In genomic region chr12:20646239-20646827, GRCh38 we compare ENCODE assay signal across 9 cellular contexts. TPM values are rescaled to one million over a fixed set of nuclear protein-coding genes. Genes with fewer than 3 reads are reported as not detected.
DNase-seq lines count a peak whose midpoint lies in the region; ATAC-seq and TF ChIP-seq lines count a peak whose summit lies in the region.
"Had no signal": no experiment of that assay in that cellular context is flagged by ENCODE, and none has a peak within 500 bp of the region (broad histone marks: within the 10 kb centered on the region; RNA-seq: fewer than 3 reads in every experiment).

No MANE protein-coding gene starts in this region.

- no peak overlapping the region for H3K4me3 ChIP-seq in lower leg skin (ENCODE audit: low read depth, poor library complexity, severe bottlenecking)

- intact Hi-C loops in lower leg skin (cut with DNase I; ENCODE audit: low total_unique reads) = no loop called here

- 53 to 61% methylated on average over 3 of the region's 3 CpGs for WGBS in lower leg skin, 2 donors

- TF ChIP-seq CTCF in lower leg skin (IDR thresholded peaks at IDR 0.05) = no peak

- ATAC-seq in GM19455 (IDR thresholded peaks at IDR 0.05; ENCODE audit: unreplicated experiment) (no peak), HG02973 (IDR thresholded peaks at IDR 0.05; ENCODE audit: unreplicated experiment) (no peak)

- DNase-seq in NOMO-1 (lab: John Stamatoyannopoulos, UW; ENCODE audit: unreplicated experiment in 2 of 2) (peak; percentile 27 to 31), NOMO-1 treated with dmso at 0.1 percent for 144 hours (lab: John Stamatoyannopoulos, UW; ENCODE audit: unreplicated experiment) (no peak), NCI-H1105 (lab: John Stamatoyannopoulos, UW) (peak; percentile 54), amniotic epithelial cell (ENCODE audit: low read depth) (peak; percentile 70), inferior parietal cortex (ENCODE audit: extremely low spot score) (peak; percentile 71), lower leg skin (ENCODE audit: low spot score in 2 of 2) (no peak)
- DNase-seq: activated T-cell treated with anti-CD3 and anti-CD28 coated beads, Interleukin-2, amount 50 U/mL, for 72 hours had no signal

- TF ChIP-seq POLR2A in lower leg skin (IDR thresholded peaks at IDR 0.05) = no peak

RNA-seq across cellular contexts. Expression of gene SLCO1C1, which starts 48.8 kb away (rescaled TPM):
- not detected for total RNA-seq in lower leg skin
- total RNA-seq: activated T-cell treated with anti-CD3 and anti-CD28 coated beads, Interleukin-2, amount 50 U/mL, for 72 hours had no signal

Comparison
In these comparisons a context has a peak if more than half of its experiments do, and no peak if none do; other contexts are left out.
1. DNase-seq: peak in NOMO-1 (2 of 2), NCI-H1105 (single experiment), amniotic epithelial cell (single experiment) and inferior parietal cortex (single experiment); none in NOMO-1 treated with dmso at 0.1 percent for 144 hours (single experiment) and lower leg skin (0 of 2).